ENCODE assay signal across 17 cellular contexts in genomic region chr6:109406196-109406595, GRCh38. TPM values are rescaled to one million over a fixed set of nuclear protein-coding genes. Genes with fewer than 3 reads are reported as not detected.
DNase-seq lines count a peak whose midpoint lies in the region; ATAC-seq and TF ChIP-seq lines count a peak whose summit lies in the region.
"Had no signal": no experiment of that assay in that cellular context is flagged by ENCODE, and none has a peak within 500 bp of the region (broad histone marks: within the 10 kb centered on the region; RNA-seq: fewer than 3 reads in every experiment).

No MANE protein-coding gene starts in this region.

- no peak overlapping the region for H4K8ac ChIP-seq in mesenchymal stem cell (ENCODE audit: low read length)

- H2AFZ ChIP-seq in mesenchymal stem cell (ENCODE audit: low read depth, low read length), result no peak overlapping the region

- H3K14ac ChIP-seq in mesenchymal stem cell (ENCODE audit: low read length in 2 of 2), result no peak overlapping the region

- H3K79me1 ChIP-seq in mesenchymal stem cell (replicated peaks; ENCODE audit: low read length, poor library complexity, severe bottlenecking), result no peaks in the 10 kb centered on the region

- no peak overlapping the region for H3K4me2 ChIP-seq in mesenchymal stem cell (ENCODE audit: low read length, poor library complexity, severe bottlenecking)
- H3K4me2 ChIP-seq: BLaER1 had no signal

- no peak overlapping the region for H3K23ac ChIP-seq in mesenchymal stem cell (ENCODE audit: low read length in 2 of 2)

- TF ChIP-seq CTCF in NB4 (IDR thresholded peaks at IDR 0.05; ENCODE audit: low read depth, low read length) (no peak), epithelial cell of esophagus (IDR thresholded peaks at IDR 0.05; ENCODE audit: insufficient read depth, low read depth, low read length, missing control alignments) (no peak)

- no peak overlapping the region for H2BK5ac ChIP-seq in mesenchymal stem cell (ENCODE audit: low read depth, low read length, poor library complexity, severe bottlenecking)

- WGBS in mesenchymal stem cell, result 91% methylated on average over 4 of the region's 4 CpGs

- ATAC-seq in HG02852 (IDR thresholded peaks at IDR 0.05; ENCODE audit: unreplicated experiment), result no peak
- ATAC-seq: Panc1; stimulated activated naive B cell treated with anti-CD40 and anti-IgM and Interleukin-4, amounts not matched to agents 10 μg/mL and 1 μg/mL and 100 μg/mL, for 72 hours had no signal

- H3K4me1 ChIP-seq in mesenchymal stem cell (ENCODE audit: control insufficient read depth, insufficient read depth, low read depth, low read length), result no peaks in the 10 kb centered on the region
- H3K4me1 ChIP-seq: BLaER1, transverse colon had no signal

- H3K36me3 ChIP-seq in mesenchymal stem cell (ENCODE audit: control insufficient read depth in 1 of 2, insufficient read depth in 2 of 2, low read depth in 1 of 2, low read length in 2 of 2), result no peaks in the 10 kb centered on the region
- H3K36me3 ChIP-seq: BLaER1, transverse colon had no signal

- H3K18ac ChIP-seq in mesenchymal stem cell (ENCODE audit: low read depth in 1 of 2, low read length in 2 of 2), result no peak overlapping the region

- DNase-seq in GM04503 (ENCODE audit: low read depth) (peak; percentile 45), NB4 (ENCODE audit: low read depth) (peak; percentile 46), epithelial cell of esophagus (ENCODE audit: low read depth) (peak; percentile 84), mesenchymal stem cell (peak; percentile 37), retina (no peak), NCI-H526 treated with DMSO at 0.1 percent for 48 hours (lab: John Stamatoyannopoulos, UW) (no peak), NCI-H510A treated with DMSO at 0.1 percent for 48 hours (lab: John Stamatoyannopoulos, UW) (no peak)
- DNase-seq: activated naive CD4-positive, alpha-beta T cell treated with anti-CD3 and anti-CD28 coated beads for 36 hours; activated T-cell treated with anti-CD3 and anti-CD28 coated beads for 4 hours; dermis blood vessel endothelial cell; erythroblast; NCI-H1092; stimulated activated naive B cell treated with anti-CD40 and anti-IgM and Interleukin-4, amounts not matched to agents 10 μg/mL and 1 μg/mL and 100 μg/mL, for 72 hours; transverse colon had no signal

- no peak overlapping the region for H3K9ac ChIP-seq in mesenchymal stem cell (ENCODE audit: low read length)
- H3K9ac ChIP-seq: BLaER1 had no signal

- H3K27ac ChIP-seq in mesenchymal stem cell (ENCODE audit: low read length, poor library complexity, severe bottlenecking), result no peak overlapping the region
- H3K27ac ChIP-seq: BLaER1, transverse colon had no signal

- H3K4me3 ChIP-seq in NB4 (ENCODE audit: low read depth, low read length), result no peak overlapping the region
- H3K4me3 ChIP-seq in epithelial cell of esophagus (ENCODE audit: low read length), result no peak overlapping the region
- no peak overlapping the region for H3K4me3 ChIP-seq in mesenchymal stem cell (ENCODE audit: insufficient read depth in 1 of 2, low read depth in 1 of 2, low read length in 2 of 2)
- H3K4me3 ChIP-seq: BLaER1, transverse colon had no signal

- no peak overlapping the region for H2BK15ac ChIP-seq in mesenchymal stem cell (ENCODE audit: low read depth, poor library complexity, severe bottlenecking)

- no peak overlapping the region for H4K91ac ChIP-seq in mesenchymal stem cell (ENCODE audit: low read length)

- no peak overlapping the region for H2BK120ac ChIP-seq in mesenchymal stem cell (ENCODE audit: low read depth, low read length)

- no peak overlapping the region for H2AK5ac ChIP-seq in mesenchymal stem cell (ENCODE audit: low read length, severe bottlenecking)

- H3K27me3 ChIP-seq in mesenchymal stem cell (ENCODE audit: control insufficient read depth in 1 of 2, insufficient read depth in 1 of 2, low read length in 2 of 2), result peaks cover 0 to 3% of the 10 kb centered on the region in 2 experiments
- H3K27me3 ChIP-seq: BLaER1, transverse colon had no signal

- no peaks in the 10 kb centered on the region for H3K9me3 ChIP-seq in mesenchymal stem cell (ENCODE audit: control insufficient read depth, low read length)
- H3K9me3 ChIP-seq: BLaER1, transverse colon had no signal

- H2BK12ac ChIP-seq in mesenchymal stem cell (ENCODE audit: low read length in 2 of 2), result no peak overlapping the region

- H3K4ac ChIP-seq in mesenchymal stem cell (ENCODE audit: low read depth in 1 of 2, low read length in 2 of 2), result no peak overlapping the region

- TF ChIP-seq POLR2A in NB4 (IDR thresholded peaks at IDR 0.05; ENCODE audit: extremely low read depth, insufficient read length), result no peak

RNA-seq across cellular contexts. Expression of gene CD164, which starts 23.9 kb away (rescaled TPM):
- polyA plus RNA-seq in mesenchymal stem cell (2013, experiment 1 of 2), result 364 TPM
- polyA plus RNA-seq in mesenchymal stem cell (2013, experiment 2 of 2), result 391 TPM

RNA-seq across cellular contexts. Expression of gene PPIL6, which starts 34.2 kb away (rescaled TPM):
- 0.73 TPM for polyA plus RNA-seq in mesenchymal stem cell (2013, experiment 1 of 2)
- polyA plus RNA-seq in mesenchymal stem cell (2013, experiment 2 of 2), result 0.45 TPM

RNA-seq across cellular contexts. Expression of gene SMPD2, which starts 34.3 kb away (rescaled TPM):
- polyA plus RNA-seq in mesenchymal stem cell (2013, experiment 1 of 2), result 4.7 TPM
- polyA plus RNA-seq in mesenchymal stem cell (2013, experiment 2 of 2), result 5.0 TPM

RNA-seq across cellular contexts. Expression of gene MICAL1, which starts 49.4 kb away (rescaled TPM):
- polyA plus RNA-seq in mesenchymal stem cell (2013, experiment 1 of 2), result 25.7 TPM
- polyA plus RNA-seq in mesenchymal stem cell (2013, experiment 2 of 2), result 24.6 TPM

Comparison
In these comparisons a context has a peak if more than half of its experiments do, and no peak if none do; other contexts are left out.
1. DNase-seq: peak in GM04503 (single experiment), NB4 (single experiment), epithelial cell of esophagus (single experiment) and mesenchymal stem cell (single experiment); none in retina (single experiment), NCI-H526 treated with DMSO at 0.1 percent for 48 hours (single experiment) and NCI-H510A treated with DMSO at 0.1 percent for 48 hours (single experiment).